9 cellular contexts compared by ENCODE assay signal in the genomic region with DNA sequence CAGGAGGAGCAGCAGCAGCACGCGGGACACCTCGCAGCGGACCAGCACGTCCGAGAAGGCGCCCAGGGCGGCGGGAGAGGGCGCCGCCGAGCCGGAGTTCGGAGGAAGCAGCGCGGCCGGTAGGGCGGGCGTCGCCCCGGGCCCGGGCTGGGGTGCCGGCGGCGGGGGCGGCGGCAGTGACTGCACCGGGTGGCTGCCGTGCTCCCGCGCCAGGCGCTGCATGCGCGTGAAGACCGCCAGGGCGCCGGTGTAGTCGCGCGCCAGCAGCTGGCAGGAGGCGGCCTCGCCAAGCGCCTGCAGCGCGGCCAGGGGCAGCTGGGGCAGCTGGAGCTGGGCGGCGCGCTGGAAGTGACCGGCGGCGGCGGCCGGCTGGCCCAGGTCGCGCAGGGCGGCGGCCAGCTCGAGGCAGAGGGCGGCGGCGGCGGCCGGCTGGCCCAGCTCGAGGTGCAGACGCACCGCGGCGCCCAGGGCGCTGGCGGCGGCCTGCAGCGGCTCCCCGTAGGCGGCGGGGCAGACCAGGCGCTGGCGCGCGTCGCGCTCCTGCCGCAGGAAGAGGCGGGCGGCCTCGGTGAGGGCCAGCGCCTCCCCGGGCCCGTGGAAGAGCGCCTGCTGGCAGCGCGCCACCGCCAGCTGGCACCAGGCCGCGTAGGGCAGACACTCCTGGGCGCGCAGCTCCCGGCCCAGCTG. TPM values are rescaled to one million over a fixed set of nuclear protein-coding genes. Genes with fewer than 3 reads are reported as not detected.
DNase-seq lines count a peak whose midpoint lies in the region; ATAC-seq and TF ChIP-seq lines count a peak whose summit lies in the region.
"Not testable (repeated sequence)": the region's sequence is repeated elsewhere in the genome, so short reads cannot be mapped to it uniquely, and the experiment has no call there.
"Had no signal": no experiment of that assay in that cellular context is flagged by ENCODE, and none has a peak within 500 bp of the region (broad histone marks: within the 10 kb centered on the region; RNA-seq: fewer than 3 reads in every experiment).

No MANE protein-coding gene starts in this region.

- peak; percentile 65 for ATAC-seq in CD4-positive, alpha-beta T cell (ENCODE audit: poor library complexity)
- ATAC-seq in GM19043 (IDR thresholded peaks at IDR 0.05; ENCODE audit: low read depth, unreplicated experiment) (peak; percentile 47), GM21528 (IDR thresholded peaks at IDR 0.05; ENCODE audit: low FRiP score, unreplicated experiment) (peak; percentile 76), HG02852 (IDR thresholded peaks at IDR 0.05; ENCODE audit: unreplicated experiment) (peak; percentile 51), HG03159 (IDR thresholded peaks at IDR 0.05; ENCODE audit: unreplicated experiment) (peak; percentile 55), Panc1 (peak; percentile 92)
- ATAC-seq in effector memory CD8-positive, alpha-beta T cell (replicated peaks), result peak; percentile 69
- ATAC-seq in naive thymus-derived CD4-positive, alpha-beta T cell, result peak; percentile 76

- H3K36me3 Mint-ChIP-seq in CD4-positive, alpha-beta T cell (ENCODE audit: low read depth); effector memory CD8-positive, alpha-beta T cell (ENCODE audit: insufficient read depth); naive thymus-derived CD4-positive, alpha-beta T cell: not testable (repeated sequence)

- H3K4me1 ChIP-seq in Panc1 (ENCODE audit: control insufficient read depth, insufficient read depth, low read length); naive thymus-derived CD4-positive, alpha-beta T cell (ENCODE audit: control insufficient read depth in 2 of 2, insufficient read depth in 2 of 2, low read length in 2 of 2): not testable (repeated sequence)

- in situ Hi-C loops in Panc1 (cut with HindIII; ENCODE audit: low pct_unique_long_range_greater_than_20kb, low sequenced_read_pairs), result not testable (repeated sequence)

- H3K27ac ChIP-seq in CD4-positive, alpha-beta T cell (ENCODE audit: low read depth, low read length); Panc1 (ENCODE audit: low read length); naive thymus-derived CD4-positive, alpha-beta T cell (ENCODE audit: low read depth, low read length): not testable (repeated sequence)

- not testable (repeated sequence) for DNase-seq in CD4-positive, alpha-beta T cell; Panc1 (ENCODE audit: low read depth, low spot score); effector memory CD8-positive, alpha-beta T cell; naive thymus-derived CD4-positive, alpha-beta T cell

- not testable (repeated sequence) for H3K9me3 Mint-ChIP-seq in CD4-positive, alpha-beta T cell; effector memory CD8-positive, alpha-beta T cell; naive thymus-derived CD4-positive, alpha-beta T cell

- CTCF ChIA-PET in CD4-positive, alpha-beta T cell (lab: Charles Lee); Panc1 (lab: Charles Lee); naive thymus-derived CD4-positive, alpha-beta T cell (lab: Charles Lee): not testable (repeated sequence)

- intact Hi-C loops in CD4-positive, alpha-beta T cell (cut with DNase I, micrococcal nuclease); Panc1 (cut with micrococcal nuclease; ENCODE audit: unreplicated experiment); naive thymus-derived CD4-positive, alpha-beta T cell (cut with micrococcal nuclease): not testable (repeated sequence)

- H3K27me3 Mint-ChIP-seq in CD4-positive, alpha-beta T cell; effector memory CD8-positive, alpha-beta T cell; naive thymus-derived CD4-positive, alpha-beta T cell: not testable (repeated sequence)

- not testable (repeated sequence) for BruUV-seq in Panc1 (replicated peaks; lab: Mats Ljungman, UMichigan)

- not testable (repeated sequence) for H3K27ac Mint-ChIP-seq in CD4-positive, alpha-beta T cell; effector memory CD8-positive, alpha-beta T cell; naive thymus-derived CD4-positive, alpha-beta T cell

- H3K9me3 ChIP-seq in CD4-positive, alpha-beta T cell (ENCODE audit: control insufficient read depth, low read length); Panc1 (ENCODE audit: control insufficient read depth, insufficient read depth, low read depth, low read length); naive thymus-derived CD4-positive, alpha-beta T cell (ENCODE audit: control insufficient read depth in 2 of 3, low read length in 3 of 3): not testable (repeated sequence)

- TF ChIP-seq CTCF in CD4-positive, alpha-beta T cell (IDR thresholded peaks at IDR 0.05); Panc1 (IDR thresholded peaks at IDR 0.05): not testable (repeated sequence)

- not testable (repeated sequence) for H3K4me3 ChIP-seq in Panc1 (ENCODE audit: low read depth in 2 of 2, low read length in 2 of 2); naive thymus-derived CD4-positive, alpha-beta T cell (ENCODE audit: low read length)

- H3K27me3 ChIP-seq in CD4-positive, alpha-beta T cell (ENCODE audit: control insufficient read depth, insufficient read depth, low read length); Panc1 (ENCODE audit: control insufficient read depth, insufficient read depth, low read length); naive thymus-derived CD4-positive, alpha-beta T cell (ENCODE audit: control insufficient read depth in 2 of 2, insufficient read depth in 2 of 2, low read length in 2 of 2): not testable (repeated sequence)

- H3K4me1 Mint-ChIP-seq in CD4-positive, alpha-beta T cell (ENCODE audit: low read depth); effector memory CD8-positive, alpha-beta T cell (ENCODE audit: low read depth in 2 of 2); naive thymus-derived CD4-positive, alpha-beta T cell: not testable (repeated sequence)

- not testable (repeated sequence) for H3K36me3 ChIP-seq in Panc1 (ENCODE audit: control insufficient read depth, insufficient read depth, low read length); naive thymus-derived CD4-positive, alpha-beta T cell (ENCODE audit: control insufficient read depth in 2 of 3, insufficient read depth in 3 of 3, low read length in 3 of 3)

- H3K4me3 Mint-ChIP-seq in CD4-positive, alpha-beta T cell; effector memory CD8-positive, alpha-beta T cell; naive thymus-derived CD4-positive, alpha-beta T cell: not testable (repeated sequence)

- POLR2A ChIA-PET in CD4-positive, alpha-beta T cell (lab: Charles Lee); Panc1 (lab: Charles Lee); naive thymus-derived CD4-positive, alpha-beta T cell (lab: Charles Lee): not testable (repeated sequence)

RNA-seq across cellular contexts. Expression of gene F8A3, which starts 0.5 kb away (rescaled TPM):
- 10 to 100 TPM; 19.9 to 21.9 TPM for total RNA-seq in CD4-positive, alpha-beta T cell
- 0.54 TPM for total RNA-seq in Panc1 (2021; ENCODE audit: unreplicated experiment)
- 10.4 TPM for polyA plus RNA-seq in Panc1 (2012; ENCODE audit: insufficient read length)
- total RNA-seq in naive thymus-derived CD4-positive, alpha-beta T cell, result 10 to 100 TPM in 3 of 5 experiments, under 1 TPM in 2; 0.38 to 21.7 (median 18.7) TPM
- 10 to 100 TPM in 1 of 2 donors, 1 to 10 TPM in 1; 7.2 to 16.2 TPM for polyA plus RNA-seq in naive thymus-derived CD4-positive, alpha-beta T cell
- total RNA-seq: ascending aorta had no signal
